In the genomic region with DNA sequence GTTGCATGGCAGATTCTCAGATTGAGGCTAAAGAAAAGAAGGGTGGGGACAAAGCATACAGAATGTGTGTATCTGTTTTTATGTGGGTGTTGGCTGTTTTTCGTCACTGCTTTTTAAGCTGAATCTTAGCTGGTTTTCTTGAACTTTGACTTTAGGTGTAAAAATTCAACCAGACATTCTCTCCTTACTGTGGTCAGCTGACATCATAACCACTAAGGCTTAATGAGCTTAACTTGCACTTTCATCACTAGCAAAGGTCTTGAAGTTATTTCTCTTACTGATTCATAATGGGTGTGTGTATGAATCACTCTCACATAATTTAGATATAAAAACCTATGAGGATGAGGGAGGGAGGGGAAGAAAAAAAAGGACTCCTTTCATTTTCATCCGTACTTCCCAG, we compare ENCODE assay signal across 10 cellular contexts. TPM values are rescaled to one million over a fixed set of nuclear protein-coding genes. Genes with fewer than 3 reads are reported as not detected.
DNase-seq lines count a peak whose midpoint lies in the region; FAIRE-seq and TF ChIP-seq lines count a peak whose summit lies in the region.
"Had no signal": no experiment of that assay in that cellular context is flagged by ENCODE, and none has a peak within 500 bp of the region (broad histone marks: within the 10 kb centered on the region; RNA-seq: fewer than 3 reads in every experiment).

No MANE protein-coding gene starts in this region.

- DNase-seq in AG09309 (ENCODE audit: low read depth) (peak; percentile 93), HTR-8/SVneo (ENCODE audit: insufficient read length, low spot score) (peak; percentile 77), brain microvascular endothelial cell (peak; percentile 72), NCI-H1417 (lab: John Stamatoyannopoulos, UW) (no peak), GM19238 (ENCODE audit: insufficient read length, low spot score) (no peak), occipital lobe (lab: John Stamatoyannopoulos, UW) (no peak), NCI-H2107 (lab: John Stamatoyannopoulos, UW) (no peak)
- DNase-seq: NCI-H1092 treated with DMSO at 0.1 percent for 48 hours; stimulated activated CD4-positive, alpha-beta T cell treated with anti-CD3 and anti-CD28 coated beads, Interleukin-2, amount 100 ng/mL, for 48 hours had no signal

- H3K4me1 ChIP-seq in mucosa of stomach (ENCODE audit: control insufficient read depth, insufficient read depth, low read length): peaks cover 25% of the 10 kb centered on the region

- H3K9ac ChIP-seq in mucosa of stomach (ENCODE audit: low read length): peak overlapping the region; percentile 58

- TF ChIP-seq CTCF in AG09309 (IDR thresholded peaks at IDR 0.05; ENCODE audit: control insufficient read depth, insufficient read depth, low read depth, low read length, missing control alignments) (no peak), brain microvascular endothelial cell (IDR thresholded peaks at IDR 0.05; ENCODE audit: low read depth, low read length, missing control alignments) (no peak)

- H3K36me3 ChIP-seq in brain microvascular endothelial cell (replicated peaks) (peaks cover 16% of the 10 kb centered on the region), mucosa of stomach (ENCODE audit: control insufficient read depth, insufficient read depth, low read length) (peaks cover 6% of the 10 kb centered on the region)

- H3K27me3 ChIP-seq in brain microvascular endothelial cell (replicated peaks): no peaks in the 10 kb centered on the region
- H3K27me3 ChIP-seq in mucosa of stomach (ENCODE audit: control insufficient read depth, insufficient read depth, low read length): no peaks in the 10 kb centered on the region

- in situ Hi-C loops in brain microvascular endothelial cell (cut with HindIII; ENCODE audit: low pct_ligation_motif_present, low sequenced_read_pairs): loop anchor here (25.0 kb wide), 1 partner anchor 96 kb away; the partner anchor contains the start of gene RAPGEFL1

- H3K4me3 ChIP-seq in AG09309 (ENCODE audit: control insufficient read depth, low read depth, low read length) (peak overlapping the region; percentile 28), brain microvascular endothelial cell (ENCODE audit: low read depth, low read length) (peak overlapping the region; percentile 42), mucosa of stomach (ENCODE audit: low read length) (no peak overlapping the region)

- no peaks in the 10 kb centered on the region for H3K9me3 ChIP-seq in mucosa of stomach (ENCODE audit: control insufficient read depth, low read length)

- peak overlapping the region; percentile 70 for H3K27ac ChIP-seq in brain microvascular endothelial cell

- no peak for FAIRE-seq in HTR-8/SVneo (lab: Jason Lieb, UNC)

RNA-seq across cellular contexts. Expression of gene CDC6, which starts 4.0 kb away (rescaled TPM):
- 1.6 TPM for total RNA-seq in occipital lobe

RNA-seq across cellular contexts. Expression of gene RARA, which starts 25.3 kb away (rescaled TPM):
- 7.2 TPM for total RNA-seq in occipital lobe

Comparison
In these comparisons a context has a peak if more than half of its experiments do, and no peak if none do; other contexts are left out.
1. DNase-seq: peak in AG09309 (single experiment), HTR-8/SVneo (single experiment) and brain microvascular endothelial cell (single experiment); none in NCI-H1417 (0 of 3), GM19238 (single experiment), occipital lobe (single experiment) and NCI-H2107 (single experiment).